16 cellular contexts compared by ENCODE assay signal in genomic region chr13:44266305-44266704, GRCh38.
DNase-seq lines count a peak whose midpoint lies in the region; ATAC-seq, FAIRE-seq and TF ChIP-seq lines count a peak whose summit lies in the region.
"Had no signal": no experiment of that assay in that cellular context is flagged by ENCODE, and none has a peak within 500 bp of the region (broad histone marks: within the 10 kb centered on the region; RNA-seq: fewer than 3 reads in every experiment).

No MANE protein-coding gene starts in this region.

- H4K20me1 ChIP-seq in GM23338 (replicated peaks; ENCODE audit: insufficient read depth) (no peaks in the 10 kb centered on the region), OCI-LY7 (ENCODE audit: insufficient read depth, low read length) (no peaks in the 10 kb centered on the region), H1 (replicated peaks in 1 of 2; ENCODE audit: control insufficient read depth in 1 of 2, insufficient read depth in 2 of 2, low read length in 2 of 2) (no peaks in the 10 kb centered on the region), HepG2 (ENCODE audit: insufficient read depth, low read length) (no peaks in the 10 kb centered on the region), osteoblast (ENCODE audit: insufficient read depth, low read length) (no peaks in the 10 kb centered on the region)
- H4K20me1 ChIP-seq: BLaER1 treated with 17β-estradiol and CSF1 and Interleukin-3, amounts not matched to agents 10 nM and 100 nM had no signal

- no peak overlapping the region for H3K27ac Mint-ChIP-seq in GM23338
- H3K27ac Mint-ChIP-seq: B cell; CD8-positive, alpha-beta T cell had no signal

- peaks cover 5% of the 10 kb centered on the region for H3K27me3 Mint-ChIP-seq in GM23338 (ENCODE audit: insufficient read depth, low read depth, poor library complexity)

- H3K14ac ChIP-seq in H1 (ENCODE audit: insufficient read length): no peak overlapping the region

- peaks cover 5% of the 10 kb centered on the region; the same call in 1 of the 3 replicates for H3K36me3 Mint-ChIP-seq in GM23338 (ENCODE audit: low read depth)
- H3K36me3 Mint-ChIP-seq: CD8-positive, alpha-beta T cell had no signal

- H3K4me2 ChIP-seq in GM23338 (no peak overlapping the region), OCI-LY7 (ENCODE audit: low read length) (no peak overlapping the region), H1 (ENCODE audit: insufficient read depth in 1 of 2, low read depth in 2 of 2, low read length in 2 of 2) (no peak overlapping the region), HepG2 (ENCODE audit: low read depth, low read length) (no peak overlapping the region), osteoblast (ENCODE audit: insufficient read depth, low read length) (no peak overlapping the region)

- peaks cover 3% of the 10 kb centered on the region; the same call in 1 of the 2 replicates for H3K23me2 ChIP-seq in H1 (ENCODE audit: low read depth, low read length)

- in situ Hi-C loops in HepG2 (cut with HindIII; ENCODE audit: extremely low pct_ligation_motif_present, low pct_unique_long_range_greater_than_20kb): no loop called here

- DNase-seq in GM23338 (ENCODE audit: low spot score) (peak; percentile 11), OCI-LY7 (ENCODE audit: low spot score) (peak; percentile 42), H1 (ENCODE audit: low read depth in 1 of 2, low spot score in 2 of 2) (no peak), HepG2 (ENCODE audit: low spot score) (no peak), NCI-H1694 (lab: John Stamatoyannopoulos, UW) (no peak), osteoblast (ENCODE audit: insufficient read length, low spot score, missing footprints) (no peak)
- DNase-seq: Calu3; CD8-positive, alpha-beta T cell; DMS79 treated with DMSO at 0.1 percent for 48 hours; EL; HCEC 1CT; KG1 had no signal

- no peak overlapping the region for H3K18ac ChIP-seq in H1 (ENCODE audit: extremely low read depth, low read length)

- no peak overlapping the region for H3K9ac ChIP-seq in H1 (replicated peaks in 1 of 4; ENCODE audit: extremely low read depth in 1 of 4, low read depth in 3 of 4, low read length in 3 of 4)
- no peak overlapping the region for H3K9ac ChIP-seq in HepG2 (ENCODE audit: insufficient read depth, low read depth, low read length)
- H3K9ac ChIP-seq: BLaER1 treated with 17β-estradiol and CSF1 and Interleukin-3, amounts not matched to agents 10 nM and 100 nM had no signal

- intact Hi-C loops in OCI-LY7 (cut with micrococcal nuclease; ENCODE audit: unreplicated experiment) (no loop called here), HepG2 (cut with micrococcal nuclease; ENCODE audit: unreplicated experiment) (no loop called here)

- H3K79me2 ChIP-seq in GM23338 (replicated peaks; ENCODE audit: insufficient read depth) (no peaks in the 10 kb centered on the region), OCI-LY7 (ENCODE audit: insufficient read depth, low read depth, low read length) (no peaks in the 10 kb centered on the region), H1 (ENCODE audit: control insufficient read depth in 1 of 2, insufficient read depth in 2 of 2, low read length in 2 of 2) (no peaks in the 10 kb centered on the region), HepG2 (ENCODE audit: insufficient read depth, low read length) (no peaks in the 10 kb centered on the region), osteoblast (ENCODE audit: insufficient read depth, low read length) (no peaks in the 10 kb centered on the region)

- H3K9me3 ChIP-seq in OCI-LY7 (ENCODE audit: low read length) (no peaks in the 10 kb centered on the region), H1 (ENCODE audit: insufficient read depth in 2 of 2, low read depth in 1 of 2, low read length in 1 of 2) (peaks cover 0 to 5% of the 10 kb centered on the region in 2 experiments; a peak in 1 of 4 replicates), HepG2 (ENCODE audit: low read length) (no peaks in the 10 kb centered on the region), osteoblast (ENCODE audit: low read depth, low read length) (no peaks in the 10 kb centered on the region)

- no peak for TF ChIP-seq POLR2A in H1 (IDR thresholded peaks at IDR 0.05; ENCODE audit: control extremely low read depth in 1 of 2, low read depth in 2 of 2, low read length in 2 of 2)
- no peak for TF ChIP-seq POLR2A in HepG2 (IDR thresholded peaks at IDR 0.05; ENCODE audit: insufficient read depth in 1 of 2, low read depth in 2 of 2, low read length in 2 of 2)

- H3K9me2 ChIP-seq in GM23338 (ENCODE audit: insufficient read depth) (0 out of 2 replicates have a peak, but pooled peaks cover 3% of the 10 kb centered on the region), OCI-LY7 (ENCODE audit: insufficient read depth, low read length) (no peaks in the 10 kb centered on the region)

- H4K5ac ChIP-seq in H1 (ENCODE audit: insufficient read length, low read depth, low read length): no peak overlapping the region

- H3K23ac ChIP-seq in H1 (ENCODE audit: insufficient read length): no peak overlapping the region

- H2AFZ ChIP-seq in GM23338: no peak overlapping the region
- H2AFZ ChIP-seq in OCI-LY7 (ENCODE audit: low read length): peak overlapping the region; percentile 2; the same call in 1 of the 2 replicates
- no peak overlapping the region for H2AFZ ChIP-seq in H1 (ENCODE audit: low read length)
- H2AFZ ChIP-seq in HepG2 (ENCODE audit: low read length): no peak overlapping the region
- H2AFZ ChIP-seq in osteoblast (ENCODE audit: low read length): no peak overlapping the region

- H3K4me1 ChIP-seq in GM23338 (ENCODE audit: insufficient read depth) (no peaks in the 10 kb centered on the region), OCI-LY7 (ENCODE audit: insufficient read depth, low read length, poor library complexity, severe bottlenecking) (peaks cover 10% of the 10 kb centered on the region), H1 (replicated peaks in 1 of 4; ENCODE audit: control insufficient read depth in 3 of 4, insufficient read depth in 4 of 4, low read length in 3 of 4) (peaks cover 0 to 3% (median under 1%) of the 10 kb centered on the region in 4 experiments; a peak in 3 of 7 replicates), HepG2 (ENCODE audit: insufficient read depth, low read length) (peaks cover 9% of the 10 kb centered on the region; the same call in 1 of the 2 replicates), osteoblast (ENCODE audit: insufficient read depth, low read length) (peaks cover 31% of the 10 kb centered on the region)

- no peak overlapping the region for H3K27ac ChIP-seq in GM23338 (ENCODE audit: low read depth)
- H3K27ac ChIP-seq in OCI-LY7 (ENCODE audit: low read depth, low read length, poor library complexity, severe bottlenecking): no peak overlapping the region
- no peak overlapping the region for H3K27ac ChIP-seq in H1 (ENCODE audit: low read depth, low read length)
- H3K27ac ChIP-seq in HepG2 (ENCODE audit: extremely low read length, insufficient read depth, low read length): no peak overlapping the region
- H3K27ac ChIP-seq in osteoblast (ENCODE audit: low read depth, low read length): no peak overlapping the region

- no peak overlapping the region for H2BK120ac ChIP-seq in H1 (replicated peaks; ENCODE audit: low read depth, low read length)

- H3K4me3 ChIP-seq in GM23338 (no peak overlapping the region), OCI-LY7 (ENCODE audit: low read depth, low read length, poor library complexity, severe bottlenecking) (no peak overlapping the region), H1 (ENCODE audit: extremely low read depth in 1 of 4, insufficient read depth in 2 of 4, low read depth in 3 of 4, low read length in 4 of 4) (no peak overlapping the region), HepG2 (replicated peaks in 1 of 3; ENCODE audit: insufficient read depth in 1 of 3, low read depth in 2 of 3, low read length in 3 of 3) (no peak overlapping the region), osteoblast (ENCODE audit: insufficient read depth, low read length) (no peak overlapping the region)
- H3K4me3 ChIP-seq: BLaER1 treated with 17β-estradiol and CSF1 and Interleukin-3, amounts not matched to agents 10 nM and 100 nM; GM12878 had no signal

- peaks cover 3% of the 10 kb centered on the region; the same call in 2 of the 3 replicates for H3K4me1 Mint-ChIP-seq in GM23338
- H3K4me1 Mint-ChIP-seq: B cell had no signal

- CTCF ChIA-PET in OCI-LY7 (lab: Charles Lee; ENCODE audit: unreplicated experiment): no interaction called here
- CTCF ChIA-PET in H1 (lab: Charles Lee; ENCODE audit: partially characterized antibody): interaction anchor here (0.7 to 1.0 kb wide), 2 partner anchors 7 to 15 kb away, joined by 3 read pairs; no protein-coding TSS in a partner anchor
- CTCF ChIA-PET in HepG2 (lab: Yijun Ruan, JAX; ENCODE audit: low intra/inter-chr PET ratio, low total read pairs): no interaction called here

- H3K79me1 ChIP-seq in H1 (ENCODE audit: low read depth, low read length): no peaks in the 10 kb centered on the region

- POLR2A ChIA-PET in OCI-LY7 (lab: Charles Lee) (interaction anchor here (0.9 to 1.5 kb wide), 2 partner anchors 9 to 10 kb away, joined by 3 to 7 read pairs; no protein-coding TSS in a partner anchor), H1 (lab: Charles Lee; ENCODE audit: partially characterized antibody) (no interaction called here), HepG2 (lab: Yijun Ruan, JAX) (no interaction called here)

- TF ChIP-seq CTCF in GM23338 (conservative IDR thresholded peaks at IDR 0.05; ENCODE audit: low read depth in 2 of 2) (peak; percentile 20 to 55; a peak in 3 of 4 replicates), OCI-LY7 (conservative IDR thresholded peaks at IDR 0.05; ENCODE audit: low read length) (peak; percentile 45), H1 (IDR thresholded peaks at IDR 0.05; ENCODE audit: control extremely low read depth in 1 of 3, insufficient read depth in 1 of 3, low read depth in 1 of 3, low read length in 3 of 3) (peak in 2 of 3 experiments; percentile 4 to 10; a peak in 2 of 4 replicates), HepG2 (CRISPR knock-in tag; IDR thresholded peaks at IDR 0.05) (no peak), osteoblast (IDR thresholded peaks at IDR 0.05; ENCODE audit: extremely low read depth, low read depth, low read length) (no peak)

- H3K27me3 ChIP-seq in GM23338 (ENCODE audit: insufficient read depth) (no peaks in the 10 kb centered on the region), H1 (replicated peaks in 1 of 4; ENCODE audit: control insufficient read depth in 3 of 4, extremely low read depth in 1 of 4, insufficient read depth in 3 of 4, low read length in 3 of 4) (no peaks in the 10 kb centered on the region), HepG2 (ENCODE audit: control insufficient read depth in 1 of 2, insufficient read depth in 2 of 2, low read length in 2 of 2) (0 out of 5 replicates have a peak, but pooled peaks cover 0 to 3% of the 10 kb centered on the region in 2 experiments), osteoblast (ENCODE audit: insufficient read depth, low read length) (no peaks in the 10 kb centered on the region)
- H3K27me3 ChIP-seq: BLaER1 treated with 17β-estradiol and CSF1 and Interleukin-3, amounts not matched to agents 10 nM and 100 nM had no signal

- ATAC-seq in GM23338 (peak; percentile 48; the same call in 2 of the 3 replicates), HepG2 (no peak), GM18870 (IDR thresholded peaks at IDR 0.05; ENCODE audit: unreplicated experiment) (no peak)
- ATAC-seq: CD8-positive, alpha-beta T cell; GM12878 had no signal

- H2AK5ac ChIP-seq in H1 (ENCODE audit: low read depth, low read length): no peak overlapping the region

- H4K91ac ChIP-seq in H1 (replicated peaks; ENCODE audit: insufficient read length, low read length): no peak overlapping the region

- WGBS in H1 (ENCODE audit: extremely low coverage in 1 of 2, insufficient coverage in 1 of 2, insufficient read length in 1 of 2, insufficient replicate concordance in 2 of 2, low coverage in 1 of 2, low lambda C conversion rate in 2 of 2, missing lambda C conversion rate in 1 of 2), 2 experiments: 74% methylated on average over 3 of the region's 3 CpGs; no CpG with 5 or more reads in 1 of the 2 experiments
- 0% methylated on average over 3 of the region's 3 CpGs for WGBS in HepG2 (ENCODE audit: low lambda C conversion rate)

- no peak overlapping the region for H2BK5ac ChIP-seq in H1 (ENCODE audit: low read depth, low read length)

- TF ChIP-seq EP300 in H1 (IDR thresholded peaks at IDR 0.05; ENCODE audit: borderline replicate concordance in 1 of 2, low read depth in 2 of 2, low read length in 2 of 2) (no peak), HepG2 (IDR thresholded peaks at IDR 0.05; ENCODE audit: low read depth in 2 of 2, low read length in 2 of 2) (no peak), HepG2 (CRISPR knock-in tag; IDR thresholded peaks at IDR 0.05; ENCODE audit: borderline replicate concordance) (no peak)

- H3K4me3 Mint-ChIP-seq in GM23338: no peak overlapping the region
- H3K4me3 Mint-ChIP-seq: B cell; CD8-positive, alpha-beta T cell had no signal

- no peak overlapping the region for H3K4ac ChIP-seq in H1 (replicated peaks; ENCODE audit: insufficient read length, low read depth, low read length)

- no peak overlapping the region for H4K8ac ChIP-seq in H1 (ENCODE audit: extremely low read depth, insufficient read depth, low read length)

- no peak overlapping the region for H2BK15ac ChIP-seq in H1 (ENCODE audit: low read length)

- TF ChIP-seq RAD21 in H1 (IDR thresholded peaks at IDR 0.05 in 1 of 2, conservative IDR thresholded peaks at IDR 0.05 in 1 of 2; ENCODE audit: low read depth in 2 of 2, low read length in 2 of 2): peak; percentile 18 to 42; a peak in 3 of 4 replicates
- TF ChIP-seq RAD21 in HepG2 (CRISPR knock-in tag; IDR thresholded peaks at IDR 0.05): no peak

- FAIRE-seq in H1 (lab: Jason Lieb, UNC): no peak
- no peak for FAIRE-seq in HepG2 (lab: Jason Lieb, UNC)
- FAIRE-seq: GM12878 had no signal

- no peaks in the 10 kb centered on the region for H3F3A ChIP-seq in GM23338 (replicated peaks; ENCODE audit: low read depth)

- H2BK20ac ChIP-seq in H1 (ENCODE audit: low read length): no peak overlapping the region

- H3K56ac ChIP-seq in H1 (replicated peaks; ENCODE audit: insufficient read length, low read depth, low read length): no peak overlapping the region

- no TSS peak for BruUV-seq in OCI-LY7 (replicated peaks; lab: Mats Ljungman, UMichigan)
- no TSS peak for BruUV-seq in HepG2 (replicated peaks; lab: Mats Ljungman, UMichigan)

- H3K36me3 ChIP-seq in GM23338 (ENCODE audit: insufficient read depth): no peaks in the 10 kb centered on the region
- H3K36me3 ChIP-seq in OCI-LY7 (ENCODE audit: insufficient read depth, low read length): no peaks in the 10 kb centered on the region
- no peaks in the 10 kb centered on the region for H3K36me3 ChIP-seq in H1 (ENCODE audit: control insufficient read depth in 2 of 4, insufficient read depth in 4 of 4, low read length in 3 of 4)
- no peaks in the 10 kb centered on the region for H3K36me3 ChIP-seq in HepG2 (replicated peaks in 1 of 2; ENCODE audit: control insufficient read depth in 1 of 2, insufficient read depth in 2 of 2, low read length in 2 of 2)
- H3K36me3 ChIP-seq in osteoblast (ENCODE audit: insufficient read depth, low read length): no peaks in the 10 kb centered on the region
- H3K36me3 ChIP-seq: BLaER1 treated with 17β-estradiol and CSF1 and Interleukin-3, amounts not matched to agents 10 nM and 100 nM had no signal

- no peak overlapping the region for H2BK12ac ChIP-seq in H1 (ENCODE audit: low read depth, low read length)

- H3K9me3 Mint-ChIP-seq in GM23338: peaks cover 4% of the 10 kb centered on the region
- H3K9me3 Mint-ChIP-seq: CD8-positive, alpha-beta T cell had no signal

Comparison
In these comparisons a context has a peak if more than half of its experiments do, and no peak if none do; other contexts are left out.
1. DNase-seq: peak in GM23338 (single experiment) and OCI-LY7 (single experiment); none in H1 (0 of 2), HepG2 (single experiment), NCI-H1694 (single experiment) and osteoblast (single experiment).
2. CTCF ChIP-seq: peak in GM23338 (2 of 2), OCI-LY7 (single experiment) and H1 (2 of 3); none in HepG2 (single experiment) and osteoblast (single experiment).